Comparison of ENCODE assay signal across 1 cellular context in genomic region chrX:16719334-16720084, GRCh38.
A peak's percentile ranks its signal among the peaks of the same experiment; 100 is the strongest.
TF ChIP-seq lines count a peak whose summit lies in the region.

Gene SYAP1 (plus strand): TSS chrX:16719612. CDS start chrX:16719725, 113 bp downstream.

TF ChIP-seq in HepG2, 621 proteins besides CTCF, POLR2A, EP300 and RAD21 (continued from another document and continues in another):
- TF ChIP-seq MAF1 (CRISPR knock-in tag; IDR thresholded peaks at IDR 0.05; ENCODE audit: borderline replicate concordance) (no peak), ZNF710 (CRISPR knock-in tag; IDR thresholded peaks at IDR 0.05; ENCODE audit: borderline replicate concordance) (no peak), YEATS4 (CRISPR knock-in tag; IDR thresholded peaks at IDR 0.05; ENCODE audit: borderline replicate concordance) (no peak), HOXD1 (CRISPR knock-in tag; IDR thresholded peaks at IDR 0.05) (0 out of 2 replicates have a peak, but pooled peaks have one; percentile 10), CENPT (CRISPR knock-in tag; IDR thresholded peaks at IDR 0.05; ENCODE audit: low read depth) (no peak), ZNF792 (CRISPR knock-in tag; IDR thresholded peaks at IDR 0.05) (peak; percentile 79; the same call in 1 of the 2 replicates), ZFP82 (CRISPR knock-in tag; IDR thresholded peaks at IDR 0.05; ENCODE audit: borderline replicate concordance) (no peak), ATF7-NPFF (CRISPR knock-in tag; IDR thresholded peaks at IDR 0.05; ENCODE audit: low read depth) (no peak), ZNF549 (CRISPR knock-in tag; IDR thresholded peaks at IDR 0.05) (no peak), ESRRA (CRISPR knock-in tag; IDR thresholded peaks at IDR 0.05; ENCODE audit: low read depth) (no peak), ZFP1 (CRISPR knock-in tag; IDR thresholded peaks at IDR 0.05) (no peak), ZNF598 (CRISPR knock-in tag; IDR thresholded peaks at IDR 0.05; ENCODE audit: borderline replicate concordance) (0 out of 2 replicates have a peak, but pooled peaks have one; percentile 25), ZNF746 (CRISPR knock-in tag; IDR thresholded peaks at IDR 0.05) (no peak), PRDM4 (CRISPR knock-in tag; IDR thresholded peaks at IDR 0.05; ENCODE audit: borderline replicate concordance) (no peak), LRRFIP1 (CRISPR knock-in tag; conservative IDR thresholded peaks at IDR 0.05) (no peak), ZNF432 (CRISPR knock-in tag; IDR thresholded peaks at IDR 0.05; ENCODE audit: borderline replicate concordance) (no peak), ZHX2 (IDR thresholded peaks at IDR 0.05; ENCODE audit: low read depth) (peak; percentile 95), ZHX2 (CRISPR knock-in tag; IDR thresholded peaks at IDR 0.05; ENCODE audit: borderline replicate concordance) (no peak), KDM3A (CRISPR knock-in tag; IDR thresholded peaks at IDR 0.05; ENCODE audit: low read depth) (0 out of 2 replicates have a peak, but pooled peaks have one; percentile 32), RFX5 (IDR thresholded peaks at IDR 0.05; ENCODE audit: low read depth, low read length) (peak; percentile 46; the same call in 1 of the 2 replicates), HDAC1 (CRISPR knock-in tag; IDR thresholded peaks at IDR 0.05) (peak; percentile 52; the same call in 1 of the 2 replicates), ZNF800 (CRISPR knock-in tag; IDR thresholded peaks at IDR 0.05) (no peak), KAT8 (CRISPR knock-in tag; IDR thresholded peaks at IDR 0.05) (peak; percentile 92), ZNF597 (CRISPR knock-in tag; IDR thresholded peaks at IDR 0.05) (no peak)
- TF ChIP-seq, protein P1, sequence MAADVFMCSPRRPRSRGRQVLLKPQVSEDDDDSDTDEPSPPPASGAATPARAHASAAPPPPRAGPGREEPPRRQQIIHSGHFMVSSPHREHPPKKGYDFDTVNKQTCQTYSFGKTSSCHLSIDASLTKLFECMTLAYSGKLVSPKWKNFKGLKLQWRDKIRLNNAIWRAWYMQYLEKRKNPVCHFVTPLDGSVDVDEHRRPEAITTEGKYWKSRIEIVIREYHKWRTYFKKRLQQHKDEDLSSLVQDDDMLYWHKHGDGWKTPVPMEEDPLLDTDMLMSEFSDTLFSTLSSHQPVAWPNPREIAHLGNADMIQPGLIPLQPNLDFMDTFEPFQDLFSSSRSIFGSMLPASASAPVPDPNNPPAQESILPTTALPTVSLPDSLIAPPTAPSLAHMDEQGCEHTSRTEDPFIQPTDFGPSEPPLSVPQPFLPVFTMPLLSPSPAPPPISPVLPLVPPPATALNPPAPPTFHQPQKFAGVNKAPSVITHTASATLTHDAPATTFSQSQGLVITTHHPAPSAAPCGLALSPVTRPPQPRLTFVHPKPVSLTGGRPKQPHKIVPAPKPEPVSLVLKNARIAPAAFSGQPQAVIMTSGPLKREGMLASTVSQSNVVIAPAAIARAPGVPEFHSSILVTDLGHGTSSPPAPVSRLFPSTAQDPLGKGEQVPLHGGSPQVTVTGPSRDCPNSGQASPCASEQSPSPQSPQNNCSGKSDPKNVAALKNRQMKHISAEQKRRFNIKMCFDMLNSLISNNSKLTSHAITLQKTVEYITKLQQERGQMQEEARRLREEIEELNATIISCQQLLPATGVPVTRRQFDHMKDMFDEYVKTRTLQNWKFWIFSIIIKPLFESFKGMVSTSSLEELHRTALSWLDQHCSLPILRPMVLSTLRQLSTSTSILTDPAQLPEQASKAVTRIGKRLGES (CRISPR knock-in tag; IDR thresholded peaks at IDR 0.05; ENCODE audit: borderline replicate concordance): no peak
- TF ChIP-seq, protein P2, sequence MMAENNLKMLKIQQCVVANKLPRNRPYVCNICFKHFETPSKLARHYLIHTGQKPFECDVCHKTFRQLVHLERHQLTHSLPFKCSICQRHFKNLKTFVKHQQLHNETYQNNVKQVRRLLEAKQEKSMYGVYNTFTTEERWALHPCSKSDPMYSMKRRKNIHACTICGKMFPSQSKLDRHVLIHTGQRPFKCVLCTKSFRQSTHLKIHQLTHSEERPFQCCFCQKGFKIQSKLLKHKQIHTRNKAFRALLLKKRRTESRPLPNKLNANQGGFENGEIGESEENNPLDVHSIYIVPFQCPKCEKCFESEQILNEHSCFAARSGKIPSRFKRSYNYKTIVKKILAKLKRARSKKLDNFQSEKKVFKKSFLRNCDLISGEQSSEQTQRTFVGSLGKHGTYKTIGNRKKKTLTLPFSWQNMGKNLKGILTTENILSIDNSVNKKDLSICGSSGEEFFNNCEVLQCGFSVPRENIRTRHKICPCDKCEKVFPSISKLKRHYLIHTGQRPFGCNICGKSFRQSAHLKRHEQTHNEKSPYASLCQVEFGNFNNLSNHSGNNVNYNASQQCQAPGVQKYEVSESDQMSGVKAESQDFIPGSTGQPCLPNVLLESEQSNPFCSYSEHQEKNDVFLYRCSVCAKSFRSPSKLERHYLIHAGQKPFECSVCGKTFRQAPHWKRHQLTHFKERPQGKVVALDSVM (CRISPR knock-in tag; IDR thresholded peaks at IDR 0.05): no peak
- TF ChIP-seq, protein P3, sequence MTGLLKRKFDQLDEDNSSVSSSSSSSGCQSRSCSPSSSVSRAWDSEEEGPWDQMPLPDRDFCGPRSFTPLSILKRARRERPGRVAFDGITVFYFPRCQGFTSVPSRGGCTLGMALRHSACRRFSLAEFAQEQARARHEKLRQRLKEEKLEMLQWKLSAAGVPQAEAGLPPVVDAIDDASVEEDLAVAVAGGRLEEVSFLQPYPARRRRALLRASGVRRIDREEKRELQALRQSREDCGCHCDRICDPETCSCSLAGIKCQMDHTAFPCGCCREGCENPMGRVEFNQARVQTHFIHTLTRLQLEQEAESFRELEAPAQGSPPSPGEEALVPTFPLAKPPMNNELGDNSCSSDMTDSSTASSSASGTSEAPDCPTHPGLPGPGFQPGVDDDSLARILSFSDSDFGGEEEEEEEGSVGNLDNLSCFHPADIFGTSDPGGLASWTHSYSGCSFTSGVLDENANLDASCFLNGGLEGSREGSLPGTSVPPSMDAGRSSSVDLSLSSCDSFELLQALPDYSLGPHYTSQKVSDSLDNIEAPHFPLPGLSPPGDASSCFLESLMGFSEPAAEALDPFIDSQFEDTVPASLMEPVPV (CRISPR knock-in tag; IDR thresholded peaks at IDR 0.05): no peak
